ENCODE assay signal across 11 cellular contexts in the genomic region with DNA sequence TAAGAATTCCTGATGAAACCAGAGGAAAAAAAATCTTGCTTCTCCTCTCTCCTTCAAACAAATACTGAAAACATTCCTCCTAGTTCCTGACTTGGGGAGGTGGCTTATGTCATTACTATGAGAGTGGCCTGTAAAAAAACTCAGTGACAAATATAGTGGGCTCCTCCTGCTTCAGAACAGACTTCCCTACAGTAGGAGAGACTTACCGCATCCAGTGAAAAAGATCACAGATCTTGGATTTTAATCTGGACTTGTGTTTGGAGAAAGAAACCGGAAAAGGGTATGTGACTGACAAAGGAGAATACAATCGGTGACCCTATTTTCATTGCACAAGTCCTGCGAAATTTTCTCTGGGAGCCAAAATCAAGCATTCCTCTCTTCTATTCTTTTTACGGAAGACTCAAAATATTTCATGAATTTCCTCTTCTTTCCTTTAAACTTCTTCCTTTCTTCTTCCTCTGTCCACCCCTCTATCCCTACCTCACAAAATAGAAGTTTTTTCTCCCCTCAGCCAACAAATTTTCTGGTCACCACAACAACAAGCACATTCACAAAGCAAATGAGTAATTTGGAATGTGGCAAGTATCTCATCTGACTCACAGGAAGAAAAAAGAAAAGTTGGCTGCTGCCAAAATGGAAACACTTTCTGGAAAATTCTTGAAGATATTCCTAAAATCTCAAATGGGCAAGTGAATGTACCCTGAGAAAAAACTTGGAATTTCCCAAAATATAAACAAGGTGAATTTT.
A peak's percentile ranks its signal among the peaks of the same experiment; 100 is the strongest.
DNase-seq lines count a peak whose midpoint lies in the region; ATAC-seq and TF ChIP-seq lines count a peak whose summit lies in the region.
"Had no signal": no experiment of that assay in that cellular context is flagged by ENCODE, and none has a peak within 500 bp of the region (broad histone marks: within the 10 kb centered on the region; RNA-seq: fewer than 3 reads in every experiment).

No MANE protein-coding gene starts in this region.

- no CpG with 5 or more reads among the region's 5 CpGs for WGBS in neuronal stem cell (ENCODE audit: extremely low coverage in 2 of 2, insufficient read length in 2 of 2, insufficient replicate concordance in 1 of 2), 2 donors

- no peak for TF ChIP-seq CTCF in AG09319 (IDR thresholded peaks at IDR 0.05; ENCODE audit: low read depth, low read length)
- no peak for TF ChIP-seq CTCF in RWPE2 (IDR thresholded peaks at IDR 0.05; ENCODE audit: poor library complexity, severe bottlenecking)

- no peak overlapping the region for H3K4me2 ChIP-seq in neuronal stem cell (ENCODE audit: insufficient read depth, low read length, poor library complexity, severe bottlenecking)

- H3K27ac ChIP-seq in RWPE2 (ENCODE audit: poor library complexity, severe bottlenecking) (peak overlapping the region; percentile 81), neuronal stem cell (replicated peaks; ENCODE audit: low read length) (no peak overlapping the region)
- H3K27ac ChIP-seq: upper lobe of left lung had no signal

- H3K23ac ChIP-seq in neuronal stem cell (ENCODE audit: low read depth, low read length, poor library complexity), result no peak overlapping the region

- H4K8ac ChIP-seq in neuronal stem cell (ENCODE audit: low read depth, low read length), result no peak overlapping the region

- no peak overlapping the region for H2BK12ac ChIP-seq in neuronal stem cell (ENCODE audit: low read length)

- H2BK120ac ChIP-seq in neuronal stem cell (ENCODE audit: low read depth, low read length), result no peak overlapping the region

- H3K4ac ChIP-seq in neuronal stem cell (ENCODE audit: low read length), result no peak overlapping the region

- H3K14ac ChIP-seq in neuronal stem cell (ENCODE audit: low read length), result no peak overlapping the region

- peaks cover 5% of the 10 kb centered on the region for H3K9me3 ChIP-seq in RWPE2 (ENCODE audit: severe bottlenecking)
- H3K9me3 ChIP-seq in neuronal stem cell (replicated peaks in 1 of 2; ENCODE audit: control insufficient read depth in 2 of 2, insufficient read depth in 1 of 2, low read depth in 1 of 2, low read length in 2 of 2), result peaks cover 2 to 4% of the 10 kb centered on the region in 2 donors
- H3K9me3 ChIP-seq: upper lobe of left lung had no signal

- H3K79me1 ChIP-seq in neuronal stem cell (ENCODE audit: low read depth, low read length), result no peaks in the 10 kb centered on the region

- H3K27me3 ChIP-seq in RWPE2 (ENCODE audit: insufficient read depth, poor library complexity, severe bottlenecking) (no peaks in the 10 kb centered on the region), neuronal stem cell (ENCODE audit: control insufficient read depth in 3 of 3, insufficient read depth in 3 of 3, low read depth in 1 of 3, low read length in 3 of 3) (peaks cover 0 to 2% (median 0%) of the 10 kb centered on the region in 3 experiments)
- H3K27me3 ChIP-seq: upper lobe of left lung had no signal

- H3K4me3 ChIP-seq in RWPE2 (ENCODE audit: severe bottlenecking) (no peak overlapping the region), neuronal stem cell (ENCODE audit: low read length in 2 of 2) (no peak overlapping the region)
- H3K4me3 ChIP-seq: upper lobe of left lung had no signal

- H4K91ac ChIP-seq in neuronal stem cell (ENCODE audit: low read depth, low read length, poor library complexity), result no peak overlapping the region

- DNase-seq in AG09319 (ENCODE audit: extremely low read depth, low read depth), result peak; percentile 15
- DNase-seq in RWPE2 (ENCODE audit: low spot score), result no peak
- peak; percentile 82 for DNase-seq in fibroblast of peridontal ligament (ENCODE audit: extremely low read depth)
- DNase-seq in neuronal stem cell (ENCODE audit: low spot score), result no peak
- no peak for DNase-seq in stimulated activated naive CD8-positive, alpha-beta T cell treated with anti-CD3 and anti-CD28 coated beads, Interleukin-15, Interleukin-2, amounts not matched to agents 100 U/mL and 50 U/mL, for 24 hours
- DNase-seq in stimulated activated CD4-positive, alpha-beta T cell treated with anti-CD3 and anti-CD28 coated beads, Interleukin-1b, Interleukin-23, amount 100 ng/mL, for 48 hours, result no peak
- no peak for DNase-seq in NCI-H2081 (lab: John Stamatoyannopoulos, UW)
- DNase-seq: activated CD4-positive, alpha-beta T cell treated with anti-CD3 and anti-CD28 coated beads for 36 hours; CD4-positive, CD25-positive, alpha-beta regulatory T cell; upper lobe of left lung had no signal

- no peak overlapping the region for H2AK5ac ChIP-seq in neuronal stem cell (ENCODE audit: low read depth, low read length)

- no peak overlapping the region for H3K18ac ChIP-seq in neuronal stem cell (ENCODE audit: low read length)

- no peak overlapping the region for H2BK5ac ChIP-seq in neuronal stem cell (ENCODE audit: low read length)

- H3K4me1 ChIP-seq in RWPE2 (ENCODE audit: insufficient read depth, poor library complexity, severe bottlenecking) (peaks cover 45% of the 10 kb centered on the region), neuronal stem cell (ENCODE audit: control insufficient read depth in 2 of 2, insufficient read depth in 1 of 2, low read depth in 1 of 2, low read length in 2 of 2) (peaks cover 0 to 3% of the 10 kb centered on the region in 2 donors)
- H3K4me1 ChIP-seq: upper lobe of left lung had no signal

- H2AFZ ChIP-seq in neuronal stem cell (ENCODE audit: low read length), result peak overlapping the region; percentile 47

- no peak overlapping the region for H2BK15ac ChIP-seq in neuronal stem cell (ENCODE audit: low read length)

- ATAC-seq in RWPE2 (ENCODE audit: low read depth), result peak; percentile 87
- no peak for ATAC-seq in HG02840 (IDR thresholded peaks at IDR 0.05; ENCODE audit: low FRiP score, unreplicated experiment)
- no peak for ATAC-seq in stimulated activated naive CD8-positive, alpha-beta T cell treated with anti-CD3 and anti-CD28 coated beads, Interleukin-15, Interleukin-2, amounts not matched to agents 100 U/mL and 50 U/mL, for 24 hours
- ATAC-seq: activated CD4-positive, alpha-beta T cell treated with anti-CD3 and anti-CD28 coated beads for 36 hours had no signal

- no peak overlapping the region for H3K9ac ChIP-seq in neuronal stem cell (ENCODE audit: low read depth, low read length, poor library complexity)

- no peaks in the 10 kb centered on the region for H3K36me3 ChIP-seq in RWPE2 (ENCODE audit: low read depth)
- no peaks in the 10 kb centered on the region for H3K36me3 ChIP-seq in neuronal stem cell (replicated peaks in 1 of 2; ENCODE audit: control insufficient read depth in 2 of 2, insufficient read depth in 2 of 2, low read length in 2 of 2)
- H3K36me3 ChIP-seq: upper lobe of left lung had no signal

Comparison
In these comparisons a context has a peak if more than half of its experiments do, and no peak if none do; other contexts are left out.
1. DNase-seq: peak in AG09319 (single experiment) and fibroblast of peridontal ligament (single experiment); none in RWPE2 (single experiment), neuronal stem cell (single experiment), stimulated activated naive CD8-positive, alpha-beta T cell treated with anti-CD3 and anti-CD28 coated beads, Interleukin-15, Interleukin-2, amounts not matched to agents 100 U/mL and 50 U/mL, for 24 hours (single experiment), stimulated activated CD4-positive, alpha-beta T cell treated with anti-CD3 and anti-CD28 coated beads, Interleukin-1b, Interleukin-23, amount 100 ng/mL, for 48 hours (single experiment) and NCI-H2081 (0 of 2).